24 cellular contexts compared by ENCODE assay signal in the genomic region with DNA sequence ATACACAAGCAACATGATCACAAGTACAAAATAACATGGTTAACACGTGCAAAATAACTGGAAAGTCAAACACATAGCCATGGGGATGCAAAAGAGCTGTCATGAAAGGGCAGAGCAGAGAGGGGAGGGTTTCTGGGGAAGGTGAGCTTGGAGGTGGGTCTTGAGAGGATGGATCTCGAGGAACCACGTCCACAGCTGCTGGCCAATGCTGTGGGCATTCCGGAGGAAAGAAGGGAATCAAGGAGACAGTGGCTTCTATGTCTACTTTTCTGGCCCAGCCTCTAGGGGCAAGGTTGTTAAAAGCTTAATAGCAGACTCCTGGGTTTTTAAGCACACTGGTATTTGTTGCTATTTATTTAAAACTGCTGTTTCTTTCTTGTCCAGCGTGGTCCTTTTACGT. TPM values are rescaled to one million over a fixed set of nuclear protein-coding genes. Genes with fewer than 3 reads are reported as not detected.
DNase-seq lines count a peak whose midpoint lies in the region; ATAC-seq and TF ChIP-seq lines count a peak whose summit lies in the region.
"Had no signal": no experiment of that assay in that cellular context is flagged by ENCODE, and none has a peak within 500 bp of the region (broad histone marks: within the 10 kb centered on the region; RNA-seq: fewer than 3 reads in every experiment).

No MANE protein-coding gene starts in this region.

- POLR2A ChIA-PET in activated CD4-positive, alpha-beta memory T cell treated with anti-CD3 and anti-CD28 coated beads, Interleukin-2, amount 10 ng/mL, durations not matched to agents 7 days and 5 days (lab: Charles Lee): no interaction called here
- POLR2A ChIA-PET in activated CD4-positive, alpha-beta memory T cell treated with anti-CD3 and anti-CD28 coated beads for 36 hours (lab: Charles Lee): no interaction called here

- H3K9me3 ChIP-seq in right atrium auricular region: no peaks in the 10 kb centered on the region
- no peaks in the 10 kb centered on the region for H3K9me3 ChIP-seq in psoas muscle

- H3K4me1 ChIP-seq in right atrium auricular region (peaks cover 0 to 42% of the 10 kb centered on the region in 2 donors), psoas muscle (peaks cover 16% of the 10 kb centered on the region)

- H3K4me1 Mint-ChIP-seq in activated CD4-positive, alpha-beta memory T cell treated with anti-CD3 and anti-CD28 coated beads, Interleukin-2, amount 10 ng/mL, durations not matched to agents 7 days and 5 days: peaks cover 10% of the 10 kb centered on the region
- H3K4me1 Mint-ChIP-seq in activated CD4-positive, alpha-beta memory T cell treated with anti-CD3 and anti-CD28 coated beads for 36 hours (ENCODE audit: low read depth): no peaks in the 10 kb centered on the region

- no peak overlapping the region for H3K4me3 ChIP-seq in H7 (ENCODE audit: insufficient read depth, low read depth, low read length)
- H3K4me3 ChIP-seq in right atrium auricular region: peak overlapping the region; percentile 6 to 21
- H3K4me3 ChIP-seq in psoas muscle: peak overlapping the region; percentile 31
- H3K4me3 ChIP-seq: GM12878, GM23248 had no signal

- H3K27ac Mint-ChIP-seq in activated CD4-positive, alpha-beta memory T cell treated with anti-CD3 and anti-CD28 coated beads, Interleukin-2, amount 10 ng/mL, durations not matched to agents 7 days and 5 days: no peak overlapping the region
- H3K27ac Mint-ChIP-seq in activated CD4-positive, alpha-beta memory T cell treated with anti-CD3 and anti-CD28 coated beads for 36 hours: no peak overlapping the region
- H3K27ac Mint-ChIP-seq: CD8-positive, alpha-beta T cell had no signal

- TF ChIP-seq CTCF in right atrium auricular region (IDR thresholded peaks at IDR 0.05) (no peak), psoas muscle (IDR thresholded peaks at IDR 0.05) (no peak)

- WGBS in psoas muscle, 3 donors: 27 to 32% (median 29%) methylated on average over 6 of the region's 6 CpGs

- DNase-seq in activated CD4-positive, alpha-beta memory T cell treated with anti-CD3 and anti-CD28 coated beads, Interleukin-2, amount 10 ng/mL, durations not matched to agents 7 days and 5 days: peak; percentile 8
- DNase-seq in activated CD4-positive, alpha-beta memory T cell treated with anti-CD3 and anti-CD28 coated beads for 36 hours: no peak
- DNase-seq in H7 (peak; percentile 6), right atrium auricular region (ENCODE audit: low spot score) (peak; percentile 44), psoas muscle (no peak), AG08396 (ENCODE audit: low spot score) (no peak), DMS153 treated with DMSO at 0.1 percent for 48 hours (lab: John Stamatoyannopoulos, UW; ENCODE audit: unreplicated experiment) (no peak), epidermal melanocyte (ENCODE audit: insufficient read length, low spot score) (no peak)
- DNase-seq: DND-41; GM23248; MV-4-11; NCI-H1417; NCI-H187 treated with DMSO at 0.1 percent for 48 hours; NCI-H2171; NCI-H446; NCI-H69; NK-92 treated with Interleukin-12 subunit alpha and Interleukin-12 subunit beta, amount 100 ng/mL, for 24 hours; OCI-M1; RPMI8226 had no signal

- H3K27me3 ChIP-seq in H7 (ENCODE audit: control insufficient read depth, insufficient read depth, low read length) (no peaks in the 10 kb centered on the region), right atrium auricular region (no peaks in the 10 kb centered on the region), psoas muscle (ENCODE audit: insufficient read depth in 3 of 3, low read length in 2 of 3) (no peaks in the 10 kb centered on the region)

- H3K27me3 Mint-ChIP-seq in activated CD4-positive, alpha-beta memory T cell treated with anti-CD3 and anti-CD28 coated beads, Interleukin-2, amount 10 ng/mL, durations not matched to agents 7 days and 5 days: peaks cover 4% of the 10 kb centered on the region
- H3K27me3 Mint-ChIP-seq in activated CD4-positive, alpha-beta memory T cell treated with anti-CD3 and anti-CD28 coated beads for 36 hours: peaks cover 5% of the 10 kb centered on the region

- peak overlapping the region; percentile 86 to 92 for H3K27ac ChIP-seq in right atrium auricular region
- H3K27ac ChIP-seq in psoas muscle: peak overlapping the region; percentile 83
- H3K27ac ChIP-seq: 22Rv1, GM23248 had no signal

- ATAC-seq in psoas muscle: peak in 2 of 4 donors; percentile 16 to 17
- ATAC-seq: CD8-positive, alpha-beta T cell; GM12878 had no signal

- no peaks in the 10 kb centered on the region for H3K36me3 Mint-ChIP-seq in activated CD4-positive, alpha-beta memory T cell treated with anti-CD3 and anti-CD28 coated beads, Interleukin-2, amount 10 ng/mL, durations not matched to agents 7 days and 5 days (ENCODE audit: low read depth)
- H3K36me3 Mint-ChIP-seq in activated CD4-positive, alpha-beta memory T cell treated with anti-CD3 and anti-CD28 coated beads for 36 hours: no peaks in the 10 kb centered on the region
- H3K36me3 Mint-ChIP-seq: CD8-positive, alpha-beta T cell had no signal

- no peak overlapping the region for H3K4me3 Mint-ChIP-seq in activated CD4-positive, alpha-beta memory T cell treated with anti-CD3 and anti-CD28 coated beads, Interleukin-2, amount 10 ng/mL, durations not matched to agents 7 days and 5 days
- no peak overlapping the region for H3K4me3 Mint-ChIP-seq in activated CD4-positive, alpha-beta memory T cell treated with anti-CD3 and anti-CD28 coated beads for 36 hours
- H3K4me3 Mint-ChIP-seq: CD8-positive, alpha-beta T cell had no signal

- CTCF ChIA-PET in activated CD4-positive, alpha-beta memory T cell treated with anti-CD3 and anti-CD28 coated beads, Interleukin-2, amount 10 ng/mL, durations not matched to agents 7 days and 5 days (lab: Charles Lee): no interaction called here
- CTCF ChIA-PET in activated CD4-positive, alpha-beta memory T cell treated with anti-CD3 and anti-CD28 coated beads for 36 hours (lab: Charles Lee): interaction anchor here (1.9 kb wide), 1 partner anchor 10 kb away, joined by 6 read pairs; no protein-coding TSS in a partner anchor

- H3K9me3 Mint-ChIP-seq in activated CD4-positive, alpha-beta memory T cell treated with anti-CD3 and anti-CD28 coated beads, Interleukin-2, amount 10 ng/mL, durations not matched to agents 7 days and 5 days: no peaks in the 10 kb centered on the region
- H3K9me3 Mint-ChIP-seq in activated CD4-positive, alpha-beta memory T cell treated with anti-CD3 and anti-CD28 coated beads for 36 hours: no peaks in the 10 kb centered on the region
- H3K9me3 Mint-ChIP-seq: CD8-positive, alpha-beta T cell had no signal

- intact Hi-C loops in activated CD4-positive, alpha-beta memory T cell treated with anti-CD3 and anti-CD28 coated beads for 36 hours (cut with micrococcal nuclease): no loop called here
- intact Hi-C loops in psoas muscle (cut with DNase I): loop anchor here in 1 of 2 donors (5.0 kb wide), 1 partner anchor 37 kb away; the partner anchor contains the start of gene MYH6

- H3K36me3 ChIP-seq in H7 (replicated peaks; ENCODE audit: control insufficient read depth, insufficient read depth, low read length) (no peaks in the 10 kb centered on the region), right atrium auricular region (no peaks in the 10 kb centered on the region), psoas muscle (ENCODE audit: insufficient read depth in 1 of 2, low read depth in 1 of 2) (no peaks in the 10 kb centered on the region)

RNA-seq across cellular contexts. Expression of gene MYH7, which starts 8.4 kb away (rescaled TPM):
- under 1 TPM in 1 of 2 experiments, not detected in 1; 0.05 TPM for total RNA-seq in activated CD4-positive, alpha-beta memory T cell treated with anti-CD3 and anti-CD28 coated beads, Interleukin-2, amount 10 ng/mL, durations not matched to agents 7 days and 5 days
- total RNA-seq in activated CD4-positive, alpha-beta memory T cell treated with anti-CD3 and anti-CD28 coated beads for 36 hours: under 1 TPM in 1 of 2 experiments, not detected in 1; 0.02 TPM
- total RNA-seq in H7 (2014; rRNA removed; shearing (Covaris generic)): not detected in 2 replicates
- 1,000 to 10,000 TPM; 1,082 to 4,592 TPM for total RNA-seq in right atrium auricular region
- total RNA-seq in psoas muscle: over 10,000 TPM in 1 of 4 donors, 1,000 to 10,000 TPM in 3; 4,588 to 15,830 (median 8,724) TPM
- polyA plus RNA-seq in psoas muscle: 1,000 to 10,000 TPM; 1,035 to 2,043 (median 1,534) TPM
- total RNA-seq: CD8-positive, alpha-beta T cell; GM23248 had no signal
- polyA plus RNA-seq: AG04450, BJ, GM23248 had no signal

RNA-seq across cellular contexts. Expression of gene NGDN, which starts 25.6 kb away (rescaled TPM):
- 10 to 100 TPM; 34.8 to 39.0 TPM for total RNA-seq in activated CD4-positive, alpha-beta memory T cell treated with anti-CD3 and anti-CD28 coated beads, Interleukin-2, amount 10 ng/mL, durations not matched to agents 7 days and 5 days
- 10 to 100 TPM; 42.1 to 44.1 TPM for total RNA-seq in activated CD4-positive, alpha-beta memory T cell treated with anti-CD3 and anti-CD28 coated beads for 36 hours
- 58.1 and 62.8 TPM in 2 replicates for total RNA-seq in H7 (2014; rRNA removed; shearing (Covaris generic))
- total RNA-seq in right atrium auricular region (10 to 100 TPM; 19.5 to 24.3 TPM), psoas muscle (10 to 100 TPM; 20.3 to 49.9 (median 30.1) TPM)
- polyA plus RNA-seq in psoas muscle: 10 to 100 TPM; 60.7 to 91.1 (median 90.1) TPM

RNA-seq across cellular contexts. Expression of gene MYH6, which starts 35.8 kb away (rescaled TPM):
- total RNA-seq in activated CD4-positive, alpha-beta memory T cell treated with anti-CD3 and anti-CD28 coated beads, Interleukin-2, amount 10 ng/mL, durations not matched to agents 7 days and 5 days: under 1 TPM; 0.08 to 0.10 TPM
- total RNA-seq in activated CD4-positive, alpha-beta memory T cell treated with anti-CD3 and anti-CD28 coated beads for 36 hours: under 1 TPM in 1 of 2 experiments, not detected in 1; 0.05 TPM
- total RNA-seq in H7 (2014; rRNA removed; shearing (Covaris generic)): 0.03 TPM in 1 of 2 replicates, not detected in the other
- total RNA-seq in right atrium auricular region: over 10,000 TPM in 1 of 2 donors, 1,000 to 10,000 TPM in 1; 8,253 to 13,240 TPM
- 100 to 1,000 TPM in 3 of 4 donors, 10 to 100 TPM in 1; 44.1 to 532 (median 191) TPM for total RNA-seq in psoas muscle
- polyA plus RNA-seq in psoas muscle: 100 to 1,000 TPM in 1 of 3 donors, 10 to 100 TPM in 2; 50.3 to 143 (median 60.7) TPM
- total RNA-seq: CD8-positive, alpha-beta T cell; GM12878; GM23248 had no signal
- polyA plus RNA-seq: AG04450, BJ, GM23248 had no signal

Comparison
In these comparisons a context has a peak if more than half of its experiments do, and no peak if none do; other contexts are left out.
1. DNase-seq: peak in activated CD4-positive, alpha-beta memory T cell treated with anti-CD3 and anti-CD28 coated beads, Interleukin-2, amount 10 ng/mL, durations not matched to agents 7 days and 5 days (single experiment), H7 (single experiment) and right atrium auricular region (single experiment); none in activated CD4-positive, alpha-beta memory T cell treated with anti-CD3 and anti-CD28 coated beads for 36 hours (single experiment), psoas muscle (0 of 2), AG08396 (single experiment), DMS153 treated with DMSO at 0.1 percent for 48 hours (single experiment) and epidermal melanocyte (single experiment).
2. RNA of gene MYH7, which starts 8.4 kb away (total RNA-seq): 4,588 to 15,830 TPM in psoas muscle and 1,082 to 4,592 TPM in right atrium auricular region; 0.05 TPM in activated CD4-positive, alpha-beta memory T cell treated with anti-CD3 and anti-CD28 coated beads, Interleukin-2, amount 10 ng/mL, durations not matched to agents 7 days and 5 days, 0.02 TPM in activated CD4-positive, alpha-beta memory T cell treated with anti-CD3 and anti-CD28 coated beads for 36 hours and not detected in H7; every median in the first group is over 1,000 times any median in the second.
3. RNA of gene MYH6, which starts 35.8 kb away (total RNA-seq): 8,253 to 13,240 TPM in right atrium auricular region and 44.1 to 532 TPM in psoas muscle; 0.08 to 0.10 TPM in activated CD4-positive, alpha-beta memory T cell treated with anti-CD3 and anti-CD28 coated beads, Interleukin-2, amount 10 ng/mL, durations not matched to agents 7 days and 5 days, 0.05 TPM in activated CD4-positive, alpha-beta memory T cell treated with anti-CD3 and anti-CD28 coated beads for 36 hours and 0.03 TPM in H7; every median in the first group is over 10 times any median in the second.